9 cellular contexts compared by ENCODE assay signal in the genomic region with DNA sequence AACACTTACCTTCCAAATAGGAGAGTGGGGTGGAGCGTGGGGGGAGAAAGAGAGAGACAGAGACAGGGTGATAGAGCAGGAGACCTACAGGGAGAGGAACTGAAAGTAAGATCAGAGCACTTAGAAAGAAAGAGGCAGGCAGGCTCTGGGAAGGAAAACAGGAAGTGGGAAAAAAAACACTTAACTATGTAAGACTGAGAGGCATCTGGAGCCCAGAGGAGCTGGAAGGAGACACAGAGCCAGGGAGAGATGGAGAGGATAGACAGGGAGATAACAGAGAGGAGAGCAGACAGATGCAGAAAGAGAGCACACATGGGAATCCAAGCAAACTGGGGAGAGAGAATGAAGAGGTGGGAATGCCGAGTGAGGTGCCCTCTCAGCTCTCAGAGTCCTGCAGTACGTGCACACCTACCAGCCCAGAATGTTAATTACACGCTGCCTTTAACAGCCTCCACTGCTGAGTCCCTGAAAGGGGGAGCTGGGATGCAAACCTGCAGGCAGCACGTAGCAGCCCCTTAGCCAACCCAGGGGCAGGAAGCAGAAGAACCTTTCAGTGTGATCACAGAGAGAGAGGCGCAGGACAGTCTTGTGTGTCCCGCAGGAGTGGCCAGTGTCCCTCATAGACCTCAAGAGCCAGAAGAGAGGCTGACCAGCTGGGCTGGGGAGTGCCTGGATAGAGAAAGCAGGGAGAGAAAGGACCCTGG.
DNase-seq lines count a peak whose midpoint lies in the region; ATAC-seq, FAIRE-seq and TF ChIP-seq lines count a peak whose summit lies in the region.
"Had no signal": no experiment of that assay in that cellular context is flagged by ENCODE, and none has a peak within 500 bp of the region (broad histone marks: within the 10 kb centered on the region; RNA-seq: fewer than 3 reads in every experiment).

No MANE protein-coding gene starts in this region.

- H3K27ac ChIP-seq in GM23338 (ENCODE audit: low read depth): no peak overlapping the region
- no peak overlapping the region for H3K27ac ChIP-seq in endothelial cell of umbilical vein (ENCODE audit: insufficient read depth, low read depth, low read length)
- H3K27ac ChIP-seq: SJSA1 had no signal

- H3K79me2 ChIP-seq in GM23338 (replicated peaks; ENCODE audit: insufficient read depth) (no peaks in the 10 kb centered on the region), endothelial cell of umbilical vein (ENCODE audit: control insufficient read depth, insufficient read depth, low read length) (no peaks in the 10 kb centered on the region)

- TF ChIP-seq CTCF in GM10266 (IDR thresholded peaks at IDR 0.05; ENCODE audit: control insufficient read depth, insufficient read depth, low read depth, missing control alignments): no peak
- no peak for TF ChIP-seq CTCF in GM23338 (conservative IDR thresholded peaks at IDR 0.05; ENCODE audit: low read depth in 2 of 2)
- TF ChIP-seq CTCF in endothelial cell of umbilical vein (IDR thresholded peaks at IDR 0.05; ENCODE audit: extremely low read depth in 1 of 2, insufficient read depth in 1 of 2, low read depth in 1 of 2, low read length in 2 of 2): no peak
- TF ChIP-seq CTCF in osteocyte (IDR thresholded peaks at IDR 0.05): no peak

- H3K4me1 ChIP-seq in GM23338 (ENCODE audit: insufficient read depth) (peaks cover 10% of the 10 kb centered on the region), endothelial cell of umbilical vein (ENCODE audit: control insufficient read depth, extremely low read depth, insufficient read depth, low read length) (peaks cover 5% of the 10 kb centered on the region)

- dilution Hi-C loops in endothelial cell of umbilical vein (cut with MboI; ENCODE audit: extremely low pct_ligation_motif_present, low sequenced_read_pairs): no loop called here

- H2AFZ ChIP-seq in GM23338 (peak overlapping the region; percentile 99), endothelial cell of umbilical vein (ENCODE audit: low read depth, low read length) (peak overlapping the region; percentile 90)

- no peaks in the 10 kb centered on the region for H3K9me3 ChIP-seq in endothelial cell of umbilical vein (replicated peaks; ENCODE audit: control insufficient read depth, insufficient read depth, low read length)
- H3K9me3 ChIP-seq: SJSA1 had no signal

- intact Hi-C loops in endothelial cell of umbilical vein (cut with micrococcal nuclease): no loop called here

- peaks cover 14% of the 10 kb centered on the region for H3K27me3 Mint-ChIP-seq in GM23338 (ENCODE audit: insufficient read depth, low read depth, poor library complexity)
- peaks cover 7% of the 10 kb centered on the region for H3K27me3 Mint-ChIP-seq in osteocyte (ENCODE audit: unreplicated experiment)

- H3K27ac Mint-ChIP-seq in GM23338 (peak overlapping the region; percentile 12; the same call in 1 of the 2 replicates), osteocyte (ENCODE audit: unreplicated experiment) (peak overlapping the region; percentile 84)

- peaks cover 6% of the 10 kb centered on the region; the same call in 1 of the 2 replicates for H3K9me2 ChIP-seq in GM23338 (ENCODE audit: insufficient read depth)

- POLR2A ChIA-PET in endothelial cell of umbilical vein (lab: Charles Lee): no interaction called here

- peak; percentile 47 for FAIRE-seq in endothelial cell of umbilical vein (lab: Jason Lieb, UNC)
- FAIRE-seq in RCC 7860 (lab: Jason Lieb, UNC): no peak

- no peaks in the 10 kb centered on the region for H3K9me1 ChIP-seq in endothelial cell of umbilical vein (replicated peaks; ENCODE audit: control insufficient read depth, extremely low read depth, insufficient read depth, low read length)

- ATAC-seq in GM23338: peak; percentile 82

- H3K4me2 ChIP-seq in GM23338 (peak overlapping the region; percentile 68), endothelial cell of umbilical vein (ENCODE audit: insufficient read depth, low read length) (peak overlapping the region; percentile 39)

- H3F3A ChIP-seq in GM23338 (replicated peaks; ENCODE audit: low read depth): no peaks in the 10 kb centered on the region

- TF ChIP-seq POLR2A in endothelial cell of umbilical vein (IDR thresholded peaks at IDR 0.05; ENCODE audit: low read depth, low read length): no peak

- DNase-seq in GM10266 (ENCODE audit: extremely low spot score) (peak; percentile 27), GM23338 (ENCODE audit: low spot score) (peak; percentile 41), NCI-H774 (lab: John Stamatoyannopoulos, UW) (peak; percentile 19), endothelial cell of umbilical vein (ENCODE audit: low read depth, low spot score) (peak; percentile 64), osteocyte (ENCODE audit: extremely low spot score, unreplicated experiment) (no peak), RCC 7860 (ENCODE audit: low spot score) (no peak), mucosa of gallbladder (ENCODE audit: low spot score) (no peak)
- DNase-seq in effector CD4-positive, alpha-beta T cell: no peak

- H3K4me3 Mint-ChIP-seq in GM23338 (peak overlapping the region; percentile 23), osteocyte (ENCODE audit: unreplicated experiment) (peak overlapping the region; percentile 50)

- no TSS peak for BruUV-seq in endothelial cell of umbilical vein (replicated peaks; lab: Mats Ljungman, UMichigan)

- H3K4me3 ChIP-seq in GM23338 (0 out of 2 replicates have a peak overlapping the region, but pooled peaks have one; percentile 17), endothelial cell of umbilical vein (replicated peaks in 1 of 3; ENCODE audit: insufficient read depth in 1 of 3, low read depth in 1 of 3, low read length in 3 of 3) (no peak overlapping the region)
- H3K4me3 ChIP-seq: SJSA1 had no signal

- H3K36me3 ChIP-seq in GM23338 (ENCODE audit: insufficient read depth) (no peaks in the 10 kb centered on the region), endothelial cell of umbilical vein (ENCODE audit: control insufficient read depth in 2 of 2, extremely low read depth in 1 of 2, insufficient read depth in 2 of 2, low read length in 2 of 2) (no peaks in the 10 kb centered on the region)
- H3K36me3 ChIP-seq: SJSA1 had no signal

- H3K4me1 Mint-ChIP-seq in GM23338: peaks cover 31% of the 10 kb centered on the region
- H3K4me1 Mint-ChIP-seq in osteocyte (ENCODE audit: unreplicated experiment): peaks cover 32% of the 10 kb centered on the region

- CTCF ChIA-PET in endothelial cell of umbilical vein (lab: Charles Lee): interaction anchor here (1.3 to 1.7 kb wide), 2 partner anchors 9 to 132 kb away, joined by 3 to 5 read pairs; no protein-coding TSS in a partner anchor

- H3K36me3 Mint-ChIP-seq in GM23338 (ENCODE audit: low read depth) (no peaks in the 10 kb centered on the region), osteocyte (ENCODE audit: unreplicated experiment) (no peaks in the 10 kb centered on the region)

- H3K27me3 ChIP-seq in GM23338 (ENCODE audit: insufficient read depth): no peaks in the 10 kb centered on the region
- H3K27me3 ChIP-seq in endothelial cell of umbilical vein (ENCODE audit: control insufficient read depth in 2 of 2, insufficient read depth in 2 of 2, low read length in 2 of 2): no peaks in the 10 kb centered on the region
- H3K27me3 ChIP-seq: SJSA1 had no signal

- H4K20me1 ChIP-seq in GM23338 (replicated peaks; ENCODE audit: insufficient read depth): no peaks in the 10 kb centered on the region
- no peaks in the 10 kb centered on the region for H4K20me1 ChIP-seq in endothelial cell of umbilical vein (replicated peaks; ENCODE audit: control insufficient read depth, extremely low read depth, insufficient read depth, low read length)

- H3K9me3 Mint-ChIP-seq in GM23338 (peaks cover 2% of the 10 kb centered on the region; the same call in 1 of the 3 replicates), osteocyte (ENCODE audit: unreplicated experiment) (no peaks in the 10 kb centered on the region)

- no peak overlapping the region for H3K9ac ChIP-seq in endothelial cell of umbilical vein (replicated peaks; ENCODE audit: extremely low read depth, insufficient read depth, low read length)

TF ChIP-seq in GM23338, 12 proteins besides CTCF, POLR2A, EP300 and RAD21 (continues in another document):
- no peak for TF ChIP-seq NANOG (IDR thresholded peaks at IDR 0.05; ENCODE audit: borderline replicate concordance)

TF ChIP-seq in endothelial cell of umbilical vein, 7 proteins besides CTCF, POLR2A, EP300 and RAD21:
- TF ChIP-seq MAX (IDR thresholded peaks at IDR 0.05; ENCODE audit: insufficient read depth, insufficient read length): no peak
- no peak for TF ChIP-seq GATA2 (IDR thresholded peaks at IDR 0.05; ENCODE audit: insufficient read depth, insufficient read length, low read depth, low read length)
- no peak for TF ChIP-seq MYC (IDR thresholded peaks at IDR 0.05; ENCODE audit: low read depth, low read length)

Comparison
In these comparisons a context has a peak if more than half of its experiments do, and no peak if none do; other contexts are left out.
1. DNase-seq: peak in GM10266 (single experiment), GM23338 (single experiment), NCI-H774 (single experiment) and endothelial cell of umbilical vein (single experiment); none in osteocyte (single experiment), RCC 7860 (single experiment), effector CD4-positive, alpha-beta T cell (single experiment) and mucosa of gallbladder (single experiment).